Comparison of ENCODE assay signal across 16 cellular contexts in genomic region chr3:40336511-40337135, GRCh38. TPM values are rescaled to one million over a fixed set of nuclear protein-coding genes. Genes with fewer than 3 reads are reported as not detected.
"Had no signal": no experiment of that assay in that cellular context is flagged by ENCODE, and none has a peak within 500 bp of the region (broad histone marks: within the 10 kb centered on the region; RNA-seq: fewer than 3 reads in every experiment).

No MANE protein-coding gene starts in this region.

- H3K4me3 ChIP-seq: coronary artery, left ventricle myocardium inferior, neural progenitor cell, ovary, smooth muscle cell, tibial artery had no signal

- H3K27me3 ChIP-seq: neural progenitor cell, ovary, tibial artery had no signal

- H3K27ac Mint-ChIP-seq: activated naive CD4-positive, alpha-beta T cell treated with anti-CD3 and anti-CD28 coated beads for 36 hours; neural progenitor cell; stimulated activated naive B cell treated with anti-CD40 and anti-IgM and Interleukin-4, amounts not matched to agents 10 μg/mL and 1 μg/mL and 100 μg/mL, for 72 hours had no signal

- FAIRE-seq: frontal cortex, TTC549 had no signal

- H3K4me1 ChIP-seq: neural progenitor cell, tibial artery had no signal

- H3K9me3 ChIP-seq: left ventricle myocardium inferior, ovary, tibial artery had no signal

- ATAC-seq: sciatic nerve had no signal

- H3K9me3 Mint-ChIP-seq: activated naive CD4-positive, alpha-beta T cell treated with anti-CD3 and anti-CD28 coated beads for 36 hours; neural progenitor cell; stimulated activated naive B cell treated with anti-CD40 and anti-IgM and Interleukin-4, amounts not matched to agents 10 μg/mL and 1 μg/mL and 100 μg/mL, for 72 hours had no signal

- H3K36me3 ChIP-seq: left ventricle myocardium inferior, neural progenitor cell, ovary, tibial artery had no signal

- H3K36me3 Mint-ChIP-seq: neural progenitor cell; stimulated activated naive B cell treated with anti-CD40 and anti-IgM and Interleukin-4, amounts not matched to agents 10 μg/mL and 1 μg/mL and 100 μg/mL, for 72 hours had no signal

- H3K27ac ChIP-seq: coronary artery, left ventricle myocardium inferior, neural progenitor cell, ovary, tibial artery had no signal

- H3K4me2 ChIP-seq: neural progenitor cell, smooth muscle cell had no signal

- H2AFZ ChIP-seq: neural progenitor cell had no signal

- H3K4me3 Mint-ChIP-seq: activated naive CD4-positive, alpha-beta T cell treated with anti-CD3 and anti-CD28 coated beads for 36 hours; neural progenitor cell; stimulated activated naive B cell treated with anti-CD40 and anti-IgM and Interleukin-4, amounts not matched to agents 10 μg/mL and 1 μg/mL and 100 μg/mL, for 72 hours had no signal

- H3K9ac ChIP-seq: neural progenitor cell had no signal

- DNase-seq: activated CD4-positive, alpha-beta T cell treated with anti-CD3 and anti-CD28 coated beads, Interleukin-2, amount 50 U/mL, for 4 hours; activated naive CD4-positive, alpha-beta T cell treated with anti-CD3 and anti-CD28 coated beads for 36 hours; aorta; kidney glomerular epithelial cell; left ventricle myocardium inferior; ovary; stimulated activated CD4-positive, alpha-beta T cell treated with anti-CD3 and anti-CD28 coated beads, Interleukin-4, amount 100 ng/mL, for 4 hours; stimulated activated naive B cell treated with anti-CD40 and anti-IgM and Interleukin-4, amounts not matched to agents 10 μg/mL and 1 μg/mL and 100 μg/mL, for 72 hours; tibial artery had no signal

RNA-seq across cellular contexts. Expression of gene ENTPD3, which starts 50.4 kb away (rescaled TPM):
- total RNA-seq: activated CD8-positive, alpha-beta memory T cell treated with anti-CD3 and anti-CD28 coated beads for 36 hours; activated naive CD4-positive, alpha-beta T cell treated with anti-CD3 and anti-CD28 coated beads for 36 hours had no signal
